Comparison of ENCODE assay signal across 8 cellular contexts in the genomic region with DNA sequence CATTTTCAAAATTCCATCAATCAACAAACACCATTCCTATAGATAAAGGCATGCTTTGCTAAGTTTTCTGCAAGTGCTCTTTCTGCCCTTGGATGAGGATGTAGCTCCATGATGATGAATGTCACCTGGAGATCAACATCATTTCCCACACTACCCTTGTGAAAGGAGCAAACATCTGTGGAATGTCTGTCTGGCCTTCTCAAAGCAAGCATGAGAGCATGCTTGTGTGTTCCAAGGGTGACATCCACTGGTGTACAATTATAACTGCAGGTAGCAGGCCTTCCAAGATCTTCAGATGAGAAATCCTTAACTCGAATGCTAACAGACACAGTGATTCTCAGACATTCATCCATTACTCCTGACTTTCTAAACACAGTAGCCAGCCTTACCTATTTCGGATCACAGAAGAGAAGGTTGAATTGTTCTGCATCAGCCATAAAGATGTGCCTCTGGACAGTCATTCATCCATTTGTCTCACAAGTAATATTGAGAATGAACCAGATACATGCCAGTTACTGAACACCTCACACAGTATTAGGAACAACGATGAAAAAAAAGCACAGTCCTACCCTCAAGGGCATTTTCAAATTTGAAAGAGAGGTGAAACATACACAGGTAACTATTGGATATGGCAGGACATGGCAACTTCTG.
DNase-seq lines count a peak whose midpoint lies in the region; ATAC-seq, FAIRE-seq and TF ChIP-seq lines count a peak whose summit lies in the region.

No MANE protein-coding gene starts in this region.

- no peaks in the 10 kb centered on the region for H3K9me3 ChIP-seq in small intestine (ENCODE audit: control insufficient read depth, low read depth)

- no peak overlapping the region for H3K4me3 Mint-ChIP-seq in immature natural killer cell

- DNase-seq in ELF-1 (ENCODE audit: low read depth, low spot score) (peak; percentile 63), NCI-H460 (ENCODE audit: extremely low read depth, low read depth) (peak; percentile 87), astrocyte of the cerebellum (ENCODE audit: low read depth) (peak; percentile 94), hippocampal formation (lab: John Stamatoyannopoulos, UW) (peak; percentile 20 to 82), small intestine (peak; percentile 65), immature natural killer cell (no peak)

- H3K4me3 ChIP-seq in astrocyte of the cerebellum (ENCODE audit: low read depth, low read length) (no peak overlapping the region), small intestine (ENCODE audit: low read depth in 1 of 2, low read length in 2 of 2) (no peak overlapping the region)

- H3K4me1 Mint-ChIP-seq in immature natural killer cell, result no peaks in the 10 kb centered on the region

- H3K27ac Mint-ChIP-seq in immature natural killer cell, result no peak overlapping the region

- peak; percentile 92 for ATAC-seq in GM19467 (IDR thresholded peaks at IDR 0.05; ENCODE audit: unreplicated experiment)
- peak; percentile 94 for ATAC-seq in HG03469 (IDR thresholded peaks at IDR 0.05; ENCODE audit: unreplicated experiment)

- H3K27ac ChIP-seq in small intestine (ENCODE audit: low read depth in 1 of 2, low read length in 1 of 2), result no peak overlapping the region

- no peaks in the 10 kb centered on the region for H3K27me3 ChIP-seq in small intestine (ENCODE audit: control insufficient read depth in 2 of 2, insufficient read depth in 2 of 2, low read length in 2 of 2)

- in situ Hi-C loops in astrocyte of the cerebellum (cut with HindIII; ENCODE audit: low sequenced_read_pairs), result no loop called here

- TF ChIP-seq CTCF in astrocyte of the cerebellum (IDR thresholded peaks at IDR 0.05; ENCODE audit: low read depth, low read length, missing control alignments), result peak; percentile 82

- no peaks in the 10 kb centered on the region for H3K4me1 ChIP-seq in small intestine (ENCODE audit: control insufficient read depth in 2 of 2, insufficient read depth in 1 of 2, low read depth in 1 of 2, low read length in 1 of 2)

- peaks cover 0 to 3% (median 0%) of the 10 kb centered on the region in 6 donors for H3K9me3 Mint-ChIP-seq in immature natural killer cell

- FAIRE-seq in small intestine (lab: Jason Lieb, UNC), result no peak

- peaks cover 0 to 3% (median 2%) of the 10 kb centered on the region in 3 donors for H3K27me3 Mint-ChIP-seq in immature natural killer cell (ENCODE audit: low read depth in 3 of 3)

- WGBS in small intestine, 3 donors, result 21 to 36% (median 27%) methylated on average over 3 of the region's 3 CpGs

- no peaks in the 10 kb centered on the region for H3K36me3 Mint-ChIP-seq in immature natural killer cell

- H3K36me3 ChIP-seq in small intestine (ENCODE audit: control insufficient read depth in 2 of 2, insufficient read depth in 2 of 2, low read length in 2 of 2), result no peaks in the 10 kb centered on the region

Comparison
In these comparisons a context has a peak if more than half of its experiments do, and no peak if none do; other contexts are left out.
1. DNase-seq: peak in ELF-1 (single experiment), NCI-H460 (single experiment), astrocyte of the cerebellum (single experiment), hippocampal formation (2 of 2) and small intestine (single experiment); none in immature natural killer cell (0 of 3).